17 cellular contexts compared by ENCODE assay signal in the genomic region with DNA sequence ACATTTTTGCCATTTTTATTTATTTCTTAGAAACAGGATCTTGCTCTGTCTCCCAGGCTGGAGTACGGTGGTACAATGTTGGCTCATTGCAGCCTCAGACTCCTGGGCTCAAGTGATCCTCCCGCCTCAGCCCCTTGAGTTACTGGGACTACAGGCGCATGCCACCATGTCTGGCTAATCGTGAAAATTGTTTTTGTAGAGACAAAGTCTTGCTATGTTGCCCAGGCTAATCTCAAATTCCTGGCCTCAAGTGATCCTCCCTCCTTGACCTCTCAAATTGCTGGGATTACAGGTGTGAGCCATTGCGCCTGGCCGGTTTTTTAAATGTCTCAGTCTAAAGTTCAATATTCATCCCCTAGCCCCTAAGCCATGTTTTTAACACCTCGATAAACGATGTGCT.
"Had no signal": no experiment of that assay in that cellular context is flagged by ENCODE, and none has a peak within 500 bp of the region (broad histone marks: within the 10 kb centered on the region; RNA-seq: fewer than 3 reads in every experiment).

No MANE protein-coding gene starts in this region.

- H3K27me3 ChIP-seq: sigmoid colon, transverse colon had no signal

- ATAC-seq: activated CD8-positive, alpha-beta T cell treated with anti-CD3 and anti-CD28 coated beads, Interleukin-2, amount 10 ng/mL, durations not matched to agents 7 days and 5 days; WTC11 had no signal

- H3K4me3 ChIP-seq: breast epithelium, sigmoid colon, transverse colon had no signal

- H3K9me3 Mint-ChIP-seq: neural crest cell; T-helper 1 cell treated with Interleukin-12 subunit alpha and Interleukin-12 subunit beta and Interleukin-4 antibody, amounts not matched to agents 30 μg/mL and 1 μg/mL, for 36 hours; WTC11 had no signal

- H3K4me3 Mint-ChIP-seq: activated CD8-positive, alpha-beta T cell treated with anti-CD3 and anti-CD28 coated beads, Interleukin-2, amount 10 ng/mL, durations not matched to agents 7 days and 5 days; activated naive CD8-positive, alpha-beta T cell; neural crest cell; T-helper 1 cell treated with Interleukin-12 subunit alpha and Interleukin-12 subunit beta and Interleukin-4 antibody, amounts not matched to agents 30 μg/mL and 1 μg/mL, for 36 hours; WTC11 had no signal

- H3K36me3 Mint-ChIP-seq: WTC11 had no signal

- DNase-seq: activated CD4-positive, alpha-beta T cell treated with anti-CD3 and anti-CD28 coated beads for 48 hours; activated CD8-positive, alpha-beta T cell treated with anti-CD3 and anti-CD28 coated beads, Interleukin-2, amount 10 ng/mL, durations not matched to agents 7 days and 5 days; anterior cingulate cortex; cerebellar nuclear complex; effector CD8-positive, alpha-beta T cell; foreskin fibroblast; kidney glomerular epithelial cell; mesendoderm; sigmoid colon; stimulated activated CD4-positive, alpha-beta T cell treated with anti-CD3 and anti-CD28 coated beads, Interleukin-1b, Interleukin-23, amount 100 ng/mL, for 48 hours; substantia nigra; transverse colon had no signal

- H3K27me3 Mint-ChIP-seq: activated naive CD8-positive, alpha-beta T cell had no signal

- H3K27ac ChIP-seq: breast epithelium, sigmoid colon, transverse colon had no signal

- H3K4me1 Mint-ChIP-seq: neural crest cell had no signal

- H3K9me3 ChIP-seq: breast epithelium, sigmoid colon, transverse colon had no signal

- H3K4me1 ChIP-seq: breast epithelium, transverse colon had no signal

- H3K27ac Mint-ChIP-seq: activated CD8-positive, alpha-beta T cell treated with anti-CD3 and anti-CD28 coated beads, Interleukin-2, amount 10 ng/mL, durations not matched to agents 7 days and 5 days; WTC11 had no signal

- H3K36me3 ChIP-seq: breast epithelium, sigmoid colon, transverse colon had no signal
